ENCODE assay signal across 25 cellular contexts in the genomic region with DNA sequence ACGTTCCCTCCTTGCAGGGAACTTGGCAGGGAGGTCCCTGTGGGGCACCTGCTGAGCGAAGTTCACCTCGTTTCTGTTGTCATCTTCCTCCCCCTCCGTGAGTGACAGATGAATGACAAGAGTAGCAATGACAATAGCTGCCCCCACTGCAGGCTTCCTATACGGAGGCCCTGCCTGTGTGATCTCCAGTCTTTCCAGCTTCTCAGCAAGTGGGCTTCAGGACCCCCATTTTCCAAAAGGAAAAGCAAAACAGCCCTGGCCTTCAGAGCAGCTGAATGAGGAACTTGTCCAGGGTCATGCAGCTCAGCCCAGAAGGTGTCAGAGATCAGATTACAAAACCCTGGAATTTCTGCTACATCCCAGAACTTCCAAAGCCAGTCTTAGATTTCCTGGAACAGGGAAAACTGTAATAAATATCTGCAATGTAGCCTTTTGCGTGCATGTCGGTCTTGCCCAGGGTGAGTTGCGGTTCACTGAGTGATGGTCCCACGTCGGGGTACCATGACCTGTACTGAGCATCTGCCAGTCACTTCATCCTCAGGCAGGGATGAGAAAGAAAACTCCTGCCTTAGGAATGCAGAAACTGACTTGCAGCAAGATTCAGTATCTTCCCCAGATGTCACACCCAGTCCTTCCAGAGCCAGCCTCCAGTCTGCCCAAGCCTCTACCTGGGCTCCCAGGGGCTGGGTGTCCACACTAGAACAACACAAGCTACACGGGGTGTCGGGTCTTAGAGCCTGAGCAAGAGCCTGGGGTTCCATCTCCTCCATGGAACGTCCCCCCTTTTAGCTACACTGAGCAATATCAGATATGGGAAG.
DNase-seq lines count a peak whose midpoint lies in the region; ATAC-seq, FAIRE-seq and TF ChIP-seq lines count a peak whose summit lies in the region.
"Had no signal": no experiment of that assay in that cellular context is flagged by ENCODE, and none has a peak within 500 bp of the region (broad histone marks: within the 10 kb centered on the region; RNA-seq: fewer than 3 reads in every experiment).

No MANE protein-coding gene starts in this region.

- no peak overlapping the region for H3K4me3 Mint-ChIP-seq in astrocyte (ENCODE audit: unreplicated experiment)
- H3K4me3 Mint-ChIP-seq in progenitor cell of endocrine pancreas (ENCODE audit: low read depth), result peak overlapping the region; percentile 14
- H3K4me3 Mint-ChIP-seq in activated T-helper 1 cell treated with anti-CD3 and anti-CD28 coated beads, Interleukin-12 subunit alpha, Interleukin-12 subunit beta, Interleukin-2, Interleukin-4 antibody, amounts not matched to agents 30 ng/mL and 10 ng/mL and 1 ng/mL, durations not matched to agents 14 hours and 24 hours and 36 hours, result no peak overlapping the region
- H3K4me3 Mint-ChIP-seq: activated CD4-positive, alpha-beta T cell treated with anti-CD3 and anti-CD28 coated beads, Interleukin-2, amount 10 ng/mL, durations not matched to agents 24 days and 14 days; activated T-cell treated with anti-CD3 and anti-CD28 coated beads, Interleukin-2, amount 50 U/mL, for 4 hours; CD14-positive monocyte; effector memory CD8-positive, alpha-beta T cell had no signal

- H3K4me1 Mint-ChIP-seq in astrocyte (ENCODE audit: low read depth, unreplicated experiment) (peaks cover 2% of the 10 kb centered on the region), progenitor cell of endocrine pancreas (ENCODE audit: low read depth) (peaks cover 9% of the 10 kb centered on the region)
- H3K4me1 Mint-ChIP-seq in activated T-helper 1 cell treated with anti-CD3 and anti-CD28 coated beads, Interleukin-12 subunit alpha, Interleukin-12 subunit beta, Interleukin-2, Interleukin-4 antibody, amounts not matched to agents 30 ng/mL and 10 ng/mL and 1 ng/mL, durations not matched to agents 14 hours and 24 hours and 36 hours (ENCODE audit: low read depth), result no peaks in the 10 kb centered on the region
- H3K4me1 Mint-ChIP-seq: activated CD4-positive, alpha-beta T cell treated with anti-CD3 and anti-CD28 coated beads, Interleukin-2, amount 10 ng/mL, durations not matched to agents 24 days and 14 days; CD14-positive monocyte had no signal

- H3K4me1 ChIP-seq in astrocyte (ENCODE audit: insufficient read depth, low read length) (no peaks in the 10 kb centered on the region), left lung (peaks cover 6 to 10% of the 10 kb centered on the region in 2 donors)
- H3K4me1 ChIP-seq: foreskin keratinocyte, heart left ventricle had no signal

- DNase-seq in H7 (peak; percentile 47), astrocyte (ENCODE audit: low read depth) (no peak), left lung (no peak), progenitor cell of endocrine pancreas (ENCODE audit: low spot score, unreplicated experiment) (no peak), RPMI8226 (no peak)
- DNase-seq in activated T-helper 1 cell treated with anti-CD3 and anti-CD28 coated beads, Interleukin-12 subunit alpha, Interleukin-12 subunit beta, Interleukin-2, Interleukin-4 antibody, amounts not matched to agents 30 ng/mL and 10 ng/mL and 1 ng/mL, durations not matched to agents 14 hours and 24 hours and 36 hours (ENCODE audit: low spot score), result no peak
- DNase-seq: activated CD4-positive, alpha-beta T cell treated with anti-CD3 and anti-CD28 coated beads, Interleukin-2, amount 10 ng/mL, durations not matched to agents 24 days and 14 days; activated naive CD4-positive, alpha-beta T cell treated with Interleukin-2 at 50 U/mL for 16 hours; activated T-cell treated with anti-CD3 and anti-CD28 coated beads, Interleukin-2, amount 50 U/mL, for 4 hours; amniotic stem cell; effector memory CD8-positive, alpha-beta T cell; foreskin keratinocyte; heart left ventricle; IMR-90; PC-3; retina; Right ventricle myocardium superior; stimulated activated CD4-positive, alpha-beta T cell treated with anti-CD3 and anti-CD28 coated beads, Interleukin-2, amount 100 ng/mL, for 48 hours; T-helper 9 cell had no signal

- no peak overlapping the region for H3K27ac ChIP-seq in astrocyte (ENCODE audit: low read depth, low read length)
- no peak overlapping the region for H3K27ac ChIP-seq in left lung
- H3K27ac ChIP-seq: foreskin keratinocyte, heart left ventricle, ovary, VCaP had no signal

- H3K27me3 Mint-ChIP-seq in astrocyte (ENCODE audit: low read depth, unreplicated experiment), result peaks cover 19% of the 10 kb centered on the region
- H3K27me3 Mint-ChIP-seq in progenitor cell of endocrine pancreas, result peaks cover 94% of the 10 kb centered on the region
- H3K27me3 Mint-ChIP-seq in activated T-helper 1 cell treated with anti-CD3 and anti-CD28 coated beads, Interleukin-12 subunit alpha, Interleukin-12 subunit beta, Interleukin-2, Interleukin-4 antibody, amounts not matched to agents 30 ng/mL and 10 ng/mL and 1 ng/mL, durations not matched to agents 14 hours and 24 hours and 36 hours (ENCODE audit: insufficient read depth), result no peaks in the 10 kb centered on the region

- FAIRE-seq in astrocyte (lab: Jason Lieb, UNC), result no peak
- FAIRE-seq: colon had no signal

- H3K9ac ChIP-seq in astrocyte (ENCODE audit: low read length), result no peak overlapping the region

- H4K20me1 ChIP-seq in astrocyte (ENCODE audit: insufficient read depth, low read length), result no peaks in the 10 kb centered on the region

- ATAC-seq in left lung (peak; percentile 19), HG03520 (IDR thresholded peaks at IDR 0.05; ENCODE audit: unreplicated experiment) (no peak)
- ATAC-seq: activated T-cell treated with anti-CD3 and anti-CD28 coated beads, Interleukin-2, amount 50 U/mL, for 4 hours; effector memory CD8-positive, alpha-beta T cell; foreskin keratinocyte; heart left ventricle; PC-3 had no signal

- H3K9me3 Mint-ChIP-seq in astrocyte (ENCODE audit: unreplicated experiment) (no peaks in the 10 kb centered on the region), progenitor cell of endocrine pancreas (ENCODE audit: low read depth) (no peaks in the 10 kb centered on the region)
- no peaks in the 10 kb centered on the region for H3K9me3 Mint-ChIP-seq in activated T-helper 1 cell treated with anti-CD3 and anti-CD28 coated beads, Interleukin-12 subunit alpha, Interleukin-12 subunit beta, Interleukin-2, Interleukin-4 antibody, amounts not matched to agents 30 ng/mL and 10 ng/mL and 1 ng/mL, durations not matched to agents 14 hours and 24 hours and 36 hours
- H3K9me3 Mint-ChIP-seq: activated CD4-positive, alpha-beta T cell treated with anti-CD3 and anti-CD28 coated beads, Interleukin-2, amount 10 ng/mL, durations not matched to agents 24 days and 14 days; activated T-cell treated with anti-CD3 and anti-CD28 coated beads, Interleukin-2, amount 50 U/mL, for 4 hours; effector memory CD8-positive, alpha-beta T cell had no signal

- H2AFZ ChIP-seq in astrocyte (ENCODE audit: low read depth, low read length), result no peak overlapping the region

- H3K27me3 ChIP-seq in H7 (ENCODE audit: control insufficient read depth, insufficient read depth, low read length) (no peaks in the 10 kb centered on the region; the same call in 1 of the 2 replicates), astrocyte (ENCODE audit: insufficient read depth, low read length) (no peaks in the 10 kb centered on the region), left lung (no peaks in the 10 kb centered on the region)
- H3K27me3 ChIP-seq: foreskin keratinocyte, ovary, transverse colon had no signal

- no peak overlapping the region for H3K4me3 ChIP-seq in H7 (ENCODE audit: insufficient read depth, low read depth, low read length)
- H3K4me3 ChIP-seq in astrocyte (ENCODE audit: insufficient read depth, low read depth, low read length), result no peak overlapping the region
- H3K4me3 ChIP-seq in left lung, result no peak overlapping the region
- H3K4me3 ChIP-seq: heart left ventricle, ovary, transverse colon had no signal

- H3K9me3 ChIP-seq in astrocyte (ENCODE audit: insufficient read depth, low read depth, low read length), result no peaks in the 10 kb centered on the region
- H3K9me3 ChIP-seq in left lung, result no peaks in the 10 kb centered on the region
- H3K9me3 ChIP-seq: heart left ventricle, ovary, transverse colon had no signal

- intact Hi-C loops in left lung (cut with DNase I), result no loop called here
- intact Hi-C loops in activated T-helper 1 cell treated with anti-CD3 and anti-CD28 coated beads, Interleukin-12 subunit alpha, Interleukin-12 subunit beta, Interleukin-2, Interleukin-4 antibody, amounts not matched to agents 30 ng/mL and 10 ng/mL and 1 ng/mL, durations not matched to agents 14 hours and 24 hours and 36 hours (cut with micrococcal nuclease), result no loop called here

- peak overlapping the region; percentile 6 for H3K27ac Mint-ChIP-seq in astrocyte (ENCODE audit: unreplicated experiment)
- no peak overlapping the region for H3K27ac Mint-ChIP-seq in progenitor cell of endocrine pancreas
- no peak overlapping the region for H3K27ac Mint-ChIP-seq in activated T-helper 1 cell treated with anti-CD3 and anti-CD28 coated beads, Interleukin-12 subunit alpha, Interleukin-12 subunit beta, Interleukin-2, Interleukin-4 antibody, amounts not matched to agents 30 ng/mL and 10 ng/mL and 1 ng/mL, durations not matched to agents 14 hours and 24 hours and 36 hours
- H3K27ac Mint-ChIP-seq: activated CD4-positive, alpha-beta T cell treated with anti-CD3 and anti-CD28 coated beads, Interleukin-2, amount 10 ng/mL, durations not matched to agents 24 days and 14 days; effector memory CD8-positive, alpha-beta T cell had no signal

- no peaks in the 10 kb centered on the region for H3K79me2 ChIP-seq in astrocyte (ENCODE audit: insufficient read depth, low read length)

- no peak for TF ChIP-seq CTCF in astrocyte (IDR thresholded peaks at IDR 0.05; ENCODE audit: insufficient read depth, low read depth, low read length)
- TF ChIP-seq CTCF in left lung (IDR thresholded peaks at IDR 0.05), result no peak
- no peak for TF ChIP-seq CTCF in progenitor cell of endocrine pancreas (IDR thresholded peaks at IDR 0.05; ENCODE audit: unreplicated experiment)

- no peaks in the 10 kb centered on the region for H3K36me3 ChIP-seq in H7 (replicated peaks; ENCODE audit: control insufficient read depth, insufficient read depth, low read length)
- H3K36me3 ChIP-seq in astrocyte (ENCODE audit: insufficient read depth, low read length), result no peaks in the 10 kb centered on the region
- no peaks in the 10 kb centered on the region for H3K36me3 ChIP-seq in left lung
- H3K36me3 ChIP-seq: heart left ventricle, ovary, transverse colon had no signal

- no peak overlapping the region for H3K4me2 ChIP-seq in astrocyte (ENCODE audit: low read length)

- no peaks in the 10 kb centered on the region for H3K36me3 Mint-ChIP-seq in astrocyte (ENCODE audit: low read depth, unreplicated experiment)
- no peaks in the 10 kb centered on the region for H3K36me3 Mint-ChIP-seq in progenitor cell of endocrine pancreas (ENCODE audit: insufficient read depth)
- no peaks in the 10 kb centered on the region for H3K36me3 Mint-ChIP-seq in activated T-helper 1 cell treated with anti-CD3 and anti-CD28 coated beads, Interleukin-12 subunit alpha, Interleukin-12 subunit beta, Interleukin-2, Interleukin-4 antibody, amounts not matched to agents 30 ng/mL and 10 ng/mL and 1 ng/mL, durations not matched to agents 14 hours and 24 hours and 36 hours (ENCODE audit: low read depth)
- H3K36me3 Mint-ChIP-seq: CD14-positive monocyte had no signal
